9 cellular contexts compared by ENCODE assay signal in genomic region chr1:212916395-212917133, GRCh38. TPM values are rescaled to one million over a fixed set of nuclear protein-coding genes. Genes with fewer than 3 reads are reported as not detected.
DNase-seq lines count a peak whose midpoint lies in the region; ATAC-seq and TF ChIP-seq lines count a peak whose summit lies in the region.
"Had no signal": no experiment of that assay in that cellular context is flagged by ENCODE, and none has a peak within 500 bp of the region (broad histone marks: within the 10 kb centered on the region; RNA-seq: fewer than 3 reads in every experiment).

No MANE protein-coding gene starts in this region.

- H3K4me3 ChIP-seq in gastroesophageal sphincter = peak overlapping the region in 1 of 2 donors; percentile 14
- H3K4me3 ChIP-seq in Caco-2 (ENCODE audit: low read depth, low read length) = no peak overlapping the region

- H3K36me3 ChIP-seq in gastroesophageal sphincter (no peaks in the 10 kb centered on the region), Caco-2 (ENCODE audit: control insufficient read depth, insufficient read depth, low read length) (no peaks in the 10 kb centered on the region)

- H3K4me3 Mint-ChIP-seq in Caco-2 (ENCODE audit: unreplicated experiment) = no peak overlapping the region
- H3K4me3 Mint-ChIP-seq: activated naive CD8-positive, alpha-beta T cell had no signal

- no peaks in the 10 kb centered on the region for H3K27me3 ChIP-seq in gastroesophageal sphincter
- no peaks in the 10 kb centered on the region for H3K27me3 ChIP-seq in Caco-2 (replicated peaks; ENCODE audit: control insufficient read depth, insufficient read depth, low read length)

- peaks cover 10% of the 10 kb centered on the region for H3K36me3 Mint-ChIP-seq in Caco-2 (ENCODE audit: insufficient read depth, unreplicated experiment)
- H3K36me3 Mint-ChIP-seq: activated naive CD8-positive, alpha-beta T cell had no signal

- peak; percentile 51 for DNase-seq in GM03348 (ENCODE audit: low spot score)
- peak; percentile 96 for DNase-seq in NCI-H69 (lab: John Stamatoyannopoulos, UW)
- DNase-seq in pons (ENCODE audit: low spot score) = peak; percentile 21
- DNase-seq in SKM-1 treated with dmso at 0.1 percent for 144 hours (lab: John Stamatoyannopoulos, UW; ENCODE audit: unreplicated experiment) = no peak
- DNase-seq in Caco-2 = no peak
- no peak for DNase-seq in cortex of kidney (lab: John Stamatoyannopoulos, UW)

- H3K27ac ChIP-seq in gastroesophageal sphincter = peak overlapping the region in 1 of 4 donors; percentile 21

- no peak overlapping the region for H3K27ac Mint-ChIP-seq in Caco-2 (ENCODE audit: unreplicated experiment)
- H3K27ac Mint-ChIP-seq: activated naive CD8-positive, alpha-beta T cell had no signal

- CTCF ChIA-PET in Caco-2 (lab: Charles Lee) = no interaction called here

- peak; percentile 43 for ATAC-seq in gastroesophageal sphincter
- ATAC-seq in HG03571 (IDR thresholded peaks at IDR 0.05; ENCODE audit: unreplicated experiment) = no peak

- no peak for TF ChIP-seq POLR2A in gastroesophageal sphincter (IDR thresholded peaks at IDR 0.05)

- no peak for TF ChIP-seq CTCF in gastroesophageal sphincter (IDR thresholded peaks at IDR 0.05)
- TF ChIP-seq CTCF in Caco-2 (IDR thresholded peaks at IDR 0.05; ENCODE audit: insufficient read depth in 1 of 2, low read depth in 1 of 2, low read length in 1 of 2, severe bottlenecking in 1 of 2, unreplicated experiment in 1 of 2) = no peak

- POLR2A ChIA-PET in Caco-2 (lab: Charles Lee) = no interaction called here

- H3K9me3 Mint-ChIP-seq in Caco-2 (ENCODE audit: unreplicated experiment) = no peaks in the 10 kb centered on the region

- WGBS in gastroesophageal sphincter (ENCODE audit: low coverage in 1 of 2), 2 donors = 27 to 44% methylated on average over 5 to 8 of the region's 26 CpGs

- H3K9me3 ChIP-seq in gastroesophageal sphincter (no peaks in the 10 kb centered on the region), Caco-2 (no peaks in the 10 kb centered on the region)

- intact Hi-C loops in Caco-2 (cut with micrococcal nuclease; ENCODE audit: unreplicated experiment) = loop anchor here (5.0 kb wide), 1 partner anchor 81 kb away; no protein-coding TSS in a partner anchor

- peaks cover 0 to 9% (median 0%) of the 10 kb centered on the region in 3 donors for H3K4me1 ChIP-seq in gastroesophageal sphincter
- no peaks in the 10 kb centered on the region for H3K4me1 ChIP-seq in Caco-2

- BruUV-seq in Caco-2 (replicated peaks; lab: Mats Ljungman, UMichigan) = no TSS peak

- peaks cover 15% of the 10 kb centered on the region for H3K4me1 Mint-ChIP-seq in Caco-2 (ENCODE audit: low read depth, unreplicated experiment)

- no peak for TF ChIP-seq EP300 in gastroesophageal sphincter (IDR thresholded peaks at IDR 0.05)

- H3K27me3 Mint-ChIP-seq in Caco-2 (ENCODE audit: insufficient read depth, unreplicated experiment) = no peaks in the 10 kb centered on the region

RNA-seq across cellular contexts. Expression of gene VASH2, which starts 33.8 kb away (rescaled TPM):
- total RNA-seq in gastroesophageal sphincter (1 to 10 TPM in 3 of 4 donors, under 1 TPM in 1; 0.67 to 9.0 (median 1.5) TPM), Caco-2 (2022) (2.9 and 3.2 TPM in 2 replicates)

RNA-seq across cellular contexts. Expression of gene FLVCR1, which starts 58.5 kb away (rescaled TPM):
- total RNA-seq in gastroesophageal sphincter = 1 to 10 TPM; 3.2 to 9.2 (median 4.4) TPM
- total RNA-seq in Caco-2 (2022) = 30.8 and 36.3 TPM in 2 replicates

Comparison
In these comparisons a context has a peak if more than half of its experiments do, and no peak if none do; other contexts are left out.
1. DNase-seq: peak in GM03348 (single experiment), NCI-H69 (single experiment) and pons (single experiment); none in SKM-1 treated with dmso at 0.1 percent for 144 hours (single experiment), Caco-2 (0 of 2) and cortex of kidney (single experiment).